ENCODE assay signal across 20 cellular contexts in the genomic region with DNA sequence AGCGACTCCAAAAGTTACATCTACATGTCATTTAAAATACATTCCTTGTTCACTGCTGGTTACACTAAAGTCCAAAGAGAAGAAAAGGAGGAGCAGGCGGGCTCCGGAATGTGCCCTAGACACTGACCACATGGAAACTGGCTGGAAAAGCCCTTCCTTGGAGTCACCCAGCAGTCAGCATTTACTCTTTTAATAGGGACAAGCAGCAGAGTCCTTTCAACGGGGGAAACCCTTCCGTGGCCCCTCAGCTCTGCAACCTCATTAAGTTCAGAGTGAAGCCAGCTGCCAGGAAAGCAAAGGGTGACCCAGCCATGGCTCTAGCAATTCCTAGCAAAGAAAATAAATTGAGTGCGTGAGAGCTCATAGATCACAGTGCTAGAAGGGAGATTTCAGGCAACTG.
A peak's percentile ranks its signal among the peaks of the same experiment; 100 is the strongest.
DNase-seq lines count a peak whose midpoint lies in the region; ATAC-seq and TF ChIP-seq lines count a peak whose summit lies in the region.
"Had no signal": no experiment of that assay in that cellular context is flagged by ENCODE, and none has a peak within 500 bp of the region (broad histone marks: within the 10 kb centered on the region; RNA-seq: fewer than 3 reads in every experiment).

No MANE protein-coding gene starts in this region.

- ATAC-seq in heart right ventricle (peak in 1 of 8 donors; percentile 30), Right ventricle myocardium superior (ENCODE audit: poor library complexity) (no peak), left lung (peak; percentile 10), aorta (ENCODE audit: low FRiP score) (peak; percentile 37), T-helper 17 cell (no peak), GM19324 (IDR thresholded peaks at IDR 0.05; ENCODE audit: low FRiP score, unreplicated experiment) (no peak)
- ATAC-seq: activated CD4-positive, alpha-beta T cell treated with anti-CD3 and anti-CD28 coated beads for 36 hours; foreskin keratinocyte had no signal

- 38 to 44% methylated on average over 6 of the region's 6 CpGs for WGBS in heart right ventricle, 2 donors
- 6 to 8% methylated on average over 6 of the region's 6 CpGs for WGBS in aorta, 2 donors

- no peaks in the 10 kb centered on the region for H3K9me3 ChIP-seq in heart right ventricle
- no peaks in the 10 kb centered on the region for H3K9me3 ChIP-seq in left lung
- H3K9me3 ChIP-seq in aorta (ENCODE audit: control insufficient read depth, low read length) = no peaks in the 10 kb centered on the region
- H3K9me3 ChIP-seq in T-helper 17 cell (ENCODE audit: control insufficient read depth, low read length, poor library complexity, severe bottlenecking) = no peaks in the 10 kb centered on the region
- H3K9me3 ChIP-seq: BLaER1 treated with 17β-estradiol and CSF1 and Interleukin-3, amounts not matched to agents 10 nM and 100 nM; SJSA1 had no signal

- H3K27me3 ChIP-seq in heart right ventricle (no peaks in the 10 kb centered on the region), left lung (no peaks in the 10 kb centered on the region), rectal smooth muscle tissue (ENCODE audit: control insufficient read depth, insufficient read depth, low read length) (no peaks in the 10 kb centered on the region), aorta (ENCODE audit: control insufficient read depth in 1 of 2, insufficient read depth in 2 of 2, low read length in 1 of 2) (no peaks in the 10 kb centered on the region)
- H3K27me3 ChIP-seq: BLaER1 treated with 17β-estradiol and CSF1 and Interleukin-3, amounts not matched to agents 10 nM and 100 nM had no signal

- no peaks in the 10 kb centered on the region for H3K36me3 Mint-ChIP-seq in T-helper 17 cell (ENCODE audit: low read depth)

- H3K4me3 ChIP-seq in heart right ventricle (no peak overlapping the region), left lung (no peak overlapping the region), rectal smooth muscle tissue (ENCODE audit: low read length) (no peak overlapping the region), aorta (ENCODE audit: low read length in 2 of 2) (no peak overlapping the region)
- H3K4me3 ChIP-seq: BLaER1 treated with 17β-estradiol and CSF1 and Interleukin-3, amounts not matched to agents 10 nM and 100 nM; SJSA1 had no signal

- intact Hi-C loops in heart right ventricle (cut with DNase I) = no loop called here
- intact Hi-C loops in Right ventricle myocardium superior (cut with DNase I) = no loop called here
- intact Hi-C loops in left lung (cut with DNase I) = no loop called here
- intact Hi-C loops in aorta (cut with DNase I) = no loop called here

- H3K9ac ChIP-seq in rectal smooth muscle tissue (ENCODE audit: low read length) = no peak overlapping the region
- H3K9ac ChIP-seq: BLaER1 treated with 17β-estradiol and CSF1 and Interleukin-3, amounts not matched to agents 10 nM and 100 nM had no signal

- no peak overlapping the region for H3K27ac Mint-ChIP-seq in T-helper 17 cell
- H3K27ac Mint-ChIP-seq: activated CD4-positive, alpha-beta T cell treated with anti-CD3 and anti-CD28 coated beads for 36 hours had no signal

- TF ChIP-seq CTCF in heart right ventricle (IDR thresholded peaks at IDR 0.05) = no peak
- TF ChIP-seq CTCF in left lung (IDR thresholded peaks at IDR 0.05) = no peak

- no peaks in the 10 kb centered on the region for H3K36me3 ChIP-seq in heart right ventricle
- H3K36me3 ChIP-seq in left lung = no peaks in the 10 kb centered on the region
- H3K36me3 ChIP-seq in rectal smooth muscle tissue (ENCODE audit: control insufficient read depth, insufficient read depth, low read length) = peaks cover 1% of the 10 kb centered on the region
- peaks cover 3 to 10% of the 10 kb centered on the region in 2 donors for H3K36me3 ChIP-seq in aorta (ENCODE audit: control insufficient read depth in 1 of 2, insufficient read depth in 2 of 2, low read length in 1 of 2)
- H3K36me3 ChIP-seq: BLaER1 treated with 17β-estradiol and CSF1 and Interleukin-3, amounts not matched to agents 10 nM and 100 nM; brain microvascular endothelial cell; SJSA1 had no signal

- H3K4me1 ChIP-seq in heart right ventricle (peaks cover 0 to 77% (median 56%) of the 10 kb centered on the region in 9 donors), left lung (peaks cover 3 to 5% of the 10 kb centered on the region in 2 donors), rectal smooth muscle tissue (ENCODE audit: control insufficient read depth, insufficient read depth, low read length) (peaks cover 64% of the 10 kb centered on the region), aorta (ENCODE audit: control insufficient read depth in 1 of 2, insufficient read depth in 2 of 2, low read length in 2 of 2) (peaks cover 12 to 16% of the 10 kb centered on the region in 2 donors)
- H3K4me1 ChIP-seq: foreskin keratinocyte, SJSA1 had no signal

- peaks cover 41% of the 10 kb centered on the region for H3K27me3 Mint-ChIP-seq in T-helper 17 cell

- no peaks in the 10 kb centered on the region for H3K4me1 Mint-ChIP-seq in T-helper 17 cell
- H3K4me1 Mint-ChIP-seq: activated CD4-positive, alpha-beta T cell treated with anti-CD3 and anti-CD28 coated beads for 36 hours had no signal

- H3K27ac ChIP-seq in heart right ventricle = peak overlapping the region in 8 of 10 donors; percentile 27 to 94 (median 57)
- H3K27ac ChIP-seq in left lung = no peak overlapping the region
- peak overlapping the region; percentile 68 for H3K27ac ChIP-seq in rectal smooth muscle tissue (ENCODE audit: low read depth, low read length)
- H3K27ac ChIP-seq in aorta (ENCODE audit: low read depth in 1 of 2, low read length in 2 of 2) = peak overlapping the region; percentile 16 to 90
- H3K27ac ChIP-seq: BLaER1 treated with 17β-estradiol and CSF1 and Interleukin-3, amounts not matched to agents 10 nM and 100 nM; brain microvascular endothelial cell; foreskin keratinocyte; SJSA1 had no signal

- H3K4me3 Mint-ChIP-seq in T-helper 17 cell = no peak overlapping the region
- H3K4me3 Mint-ChIP-seq: activated CD4-positive, alpha-beta T cell treated with anti-CD3 and anti-CD28 coated beads for 36 hours had no signal

- DNase-seq in heart right ventricle (no peak), Right ventricle myocardium superior (no peak), left lung (no peak), aorta (no peak), T-helper 17 cell (no peak), HUDEP-2 (lab: John Stamatoyannopoulos, UW; ENCODE audit: unreplicated experiment in 76 of 76) (no peak)
- DNase-seq: activated CD4-positive, alpha-beta T cell treated with anti-CD3 and anti-CD28 coated beads for 36 hours; activated CD8-positive, alpha-beta memory T cell treated with anti-CD3 and anti-CD28 coated beads, Interleukin-2, amount 50 U/mL, for 4 hours; activated naive CD4-positive, alpha-beta T cell; brain microvascular endothelial cell; DMS153; foreskin keratinocyte; KG1; NCI-H1436 treated with DMSO at 0.1 percent for 48 hours; NCI-H226; T-helper 9 cell had no signal

Comparison
In these comparisons a context has a peak if more than half of its experiments do, and no peak if none do; other contexts are left out.
1. ATAC-seq: peak in left lung (single experiment) and aorta (single experiment); none in Right ventricle myocardium superior (single experiment), T-helper 17 cell (single experiment) and GM19324 (single experiment).
2. H3K27ac ChIP-seq: peak in heart right ventricle (8 of 10), rectal smooth muscle tissue (single experiment) and aorta (2 of 2); none in left lung (0 of 2).